ENCODE assay signal across 33 cellular contexts in the genomic region with DNA sequence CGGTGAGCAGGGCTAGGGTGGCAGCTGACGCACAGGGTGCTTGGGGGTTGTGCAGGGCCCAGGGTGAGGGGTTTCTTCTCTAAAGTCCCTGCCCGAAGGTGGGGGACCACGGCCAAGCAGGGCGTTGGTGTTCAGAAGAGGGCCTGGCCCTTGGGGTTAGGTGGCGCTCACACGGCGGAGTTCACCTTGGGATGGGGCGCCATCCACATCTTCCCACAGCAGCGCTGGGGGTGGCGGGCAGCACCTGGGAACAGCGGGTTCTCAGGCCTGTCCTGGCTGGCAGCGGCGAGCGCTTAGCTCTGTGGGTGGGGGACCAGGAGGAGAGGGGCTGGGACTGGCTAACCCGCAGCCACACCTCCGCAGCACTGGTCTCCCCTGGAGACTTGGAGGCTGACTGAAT. TPM values are rescaled to one million over a fixed set of nuclear protein-coding genes. Genes with fewer than 3 reads are reported as not detected.
"Had no signal": no experiment of that assay in that cellular context is flagged by ENCODE, and none has a peak within 500 bp of the region (broad histone marks: within the 10 kb centered on the region; RNA-seq: fewer than 3 reads in every experiment).

No MANE protein-coding gene starts in this region.

- DNase-seq: activated CD4-positive, alpha-beta T cell treated with anti-CD3 and anti-CD28 coated beads, Interleukin-2, amount 10 ng/mL, durations not matched to agents 24 days and 14 days; activated CD4-positive, alpha-beta T cell treated with anti-CD3 and anti-CD28 coated beads, Interleukin-2, amount 50 U/mL, for 4 hours; activated CD8-positive, alpha-beta T cell treated with anti-CD3 and anti-CD28 coated beads for 36 hours; activated effector memory CD4-positive, alpha-beta T cell treated with anti-CD3 and anti-CD28 coated beads, Interleukin-2, amount 50 U/mL, for 16 hours; activated naive CD4-positive, alpha-beta T cell; activated naive CD8-positive, alpha-beta T cell treated with anti-CD3 and anti-CD28 coated beads, Interleukin-2, amount 10 ng/mL, durations not matched to agents 7 days and 5 days; activated T-cell treated with anti-CD3 and anti-CD28 coated beads, Interleukin-2, amount 50 U/mL, for 1 hour; activated T-cell treated with anti-CD3 and anti-CD28 coated beads, Interleukin-2, amount 50 U/mL, for 72 hours; amygdala; Kasumi-1; MG63; NCI-H1048; NCI-H1105 treated with DMSO at 0.1 percent for 48 hours; NCI-H1436; NCI-H1694; NCI-H1930; NCI-H2081 treated with DMSO at 0.1 percent for 48 hours; NCI-H226; NCI-H446 treated with DMSO at 0.1 percent for 48 hours; NCI-H524; NCI-H69; SHP77; SJCRH30; T1000 had no signal

- H3K4me3 ChIP-seq: ascending aorta, cardiac muscle cell, MG63, SJCRH30, SK-N-MC had no signal

- H3K27me3 ChIP-seq: ascending aorta, cardiac muscle cell, MG63, SJCRH30 had no signal

- H3K9me3 ChIP-seq: ascending aorta, MG63, SJCRH30 had no signal

- H3K27ac ChIP-seq: ascending aorta, cardiac muscle cell, SJCRH30, SK-N-MC had no signal

- ATAC-seq: activated CD8-positive, alpha-beta T cell treated with anti-CD3 and anti-CD28 coated beads for 36 hours; activated T-cell treated with anti-CD3 and anti-CD28 coated beads, Interleukin-2, amount 50 U/mL, for 72 hours; activated T-helper 17 cell treated with anti-CD3 and anti-CD28 coated beads, Interleukin-2, amount 50 U/mL, for 72 hours; Panc1 had no signal

RNA-seq across cellular contexts. Expression of a gene that starts 29.6 kb away (rescaled TPM):
- total RNA-seq: activated CD4-positive, alpha-beta T cell treated with anti-CD3 and anti-CD28 coated beads, Interleukin-2, amount 10 ng/mL, durations not matched to agents 24 days and 14 days; activated CD8-positive, alpha-beta memory T cell treated with anti-CD3 and anti-CD28 coated beads for 36 hours; activated naive CD8-positive, alpha-beta T cell treated with anti-CD3 and anti-CD28 coated beads, Interleukin-2, amount 10 ng/mL, durations not matched to agents 7 days and 5 days; activated T-cell treated with anti-CD3 and anti-CD28 coated beads, Interleukin-2, amount 50 U/mL, for 72 hours; RPMI7951; SJCRH30; T-helper 1 cell treated with Interleukin-12 subunit alpha and Interleukin-12 subunit beta and Interleukin-4 antibody, amounts not matched to agents 30 ng/mL and 1 ng/mL, for 36 hours; T-helper 2 cell treated with Interferon-gamma antibody and Interleukin-4, amounts not matched to agents 100 ng/mL and 5 ng/mL, for 36 hours had no signal

RNA-seq across cellular contexts. Expression of a gene that starts 40.0 kb away (rescaled TPM):
- total RNA-seq: RPMI7951 had no signal
